ENCODE assay signal across 18 cellular contexts in genomic region chr22:20088263-20088648, GRCh38.
"Had no signal": no experiment of that assay in that cellular context is flagged by ENCODE, and none has a peak within 500 bp of the region (broad histone marks: within the 10 kb centered on the region; RNA-seq: fewer than 3 reads in every experiment).

No MANE protein-coding gene starts in this region.

- H3K27ac Mint-ChIP-seq: neural progenitor cell; stimulated activated naive B cell treated with anti-CD40 and anti-IgM and Interleukin-4, amounts not matched to agents 10 μg/mL and 1 μg/mL and 100 μg/mL, for 72 hours had no signal

- H3K4me3 Mint-ChIP-seq: stimulated activated naive B cell treated with anti-CD40 and anti-IgM and Interleukin-4, amounts not matched to agents 10 μg/mL and 1 μg/mL and 100 μg/mL, for 72 hours; stimulated activated naive CD8-positive, alpha-beta T cell treated with anti-CD3 and anti-CD28 coated beads, Interleukin-15, amount 100 ng/mL, for 72 hours had no signal

- H3K9ac ChIP-seq: neural progenitor cell, parathyroid adenoma had no signal

- H3K27me3 ChIP-seq: colonic mucosa, heart left ventricle, neural progenitor cell, right lobe of liver, transverse colon had no signal

- H3K9me3 ChIP-seq: colonic mucosa, heart left ventricle, prostate gland, right lobe of liver, thoracic aorta, transverse colon had no signal

- H3K4me1 ChIP-seq: colonic mucosa, parathyroid adenoma had no signal

- H3K9me3 Mint-ChIP-seq: natural killer cell treated with Interleukin-12 subunit alpha and Interleukin-12 subunit beta and Interleukin-15 and Interleukin-18, amount 100 ng/mL, for 72 hours; neural progenitor cell; stimulated activated naive B cell treated with anti-CD40 and anti-IgM and Interleukin-4, amounts not matched to agents 10 μg/mL and 1 μg/mL and 100 μg/mL, for 72 hours; stimulated activated naive CD8-positive, alpha-beta T cell treated with anti-CD3 and anti-CD28 coated beads, Interleukin-15, amount 100 ng/mL, for 72 hours had no signal

- H3K4me2 ChIP-seq: neural progenitor cell had no signal

- ATAC-seq: esophagus mucosa; heart left ventricle; natural killer cell treated with Interleukin-12 subunit alpha and Interleukin-12 subunit beta and Interleukin-15 and Interleukin-18, amount 100 ng/mL, for 72 hours; right lobe of liver; stimulated activated naive B cell treated with anti-CD40 and anti-IgM and Interleukin-4, amounts not matched to agents 10 μg/mL and 1 μg/mL and 100 μg/mL, for 72 hours; stimulated activated naive CD8-positive, alpha-beta T cell treated with anti-CD3 and anti-CD28 coated beads, Interleukin-15, amount 100 ng/mL, for 72 hours had no signal

- H3K4me3 ChIP-seq: colonic mucosa, heart left ventricle, neural progenitor cell, prostate gland, right lobe of liver, thoracic aorta, transverse colon had no signal

- H3K27me3 Mint-ChIP-seq: natural killer cell treated with Interleukin-12 subunit alpha and Interleukin-12 subunit beta and Interleukin-15 and Interleukin-18, amount 100 ng/mL, for 72 hours; stimulated activated naive B cell treated with anti-CD40 and anti-IgM and Interleukin-4, amounts not matched to agents 10 μg/mL and 1 μg/mL and 100 μg/mL, for 72 hours; stimulated activated naive CD8-positive, alpha-beta T cell treated with anti-CD3 and anti-CD28 coated beads, Interleukin-15, amount 100 ng/mL, for 72 hours had no signal

- DNase-seq: colonic mucosa; dermis blood vessel endothelial cell; hippocampal formation; occipital lobe; right lobe of liver; stimulated activated CD4-positive, alpha-beta T cell treated with anti-CD3 and anti-CD28 coated beads, Interleukin-15, amount 100 ng/mL, for 24 hours; stimulated activated CD4-positive, alpha-beta T cell treated with anti-CD3 and anti-CD28 coated beads, Interleukin-1b, Interleukin-23, amount 100 ng/mL, for 48 hours; stimulated activated CD4-positive, alpha-beta T cell treated with anti-CD3 and anti-CD28 coated beads, Interleukin-4, amount 100 ng/mL, for 24 hours; stimulated activated naive B cell treated with anti-CD40 and anti-IgM and Interleukin-4, amounts not matched to agents 10 μg/mL and 1 μg/mL and 100 μg/mL, for 72 hours; stimulated activated naive CD8-positive, alpha-beta T cell treated with anti-CD3 and anti-CD28 coated beads, Interleukin-15, amount 100 ng/mL, for 72 hours; transverse colon had no signal

- H3K27ac ChIP-seq: colonic mucosa, heart left ventricle, neural progenitor cell, parathyroid adenoma, prostate gland, right lobe of liver, thoracic aorta, transverse colon had no signal

- H2AFZ ChIP-seq: neural progenitor cell, parathyroid adenoma had no signal
